Comparison of ENCODE assay signal across 2 cellular contexts in genomic region chr1:59914791-59915190, GRCh38. TPM values are rescaled to one million over a fixed set of nuclear protein-coding genes. Genes with fewer than 3 reads are reported as not detected.
"Had no signal": no experiment of that assay in that cellular context is flagged by ENCODE, and none has a peak within 500 bp of the region (broad histone marks: within the 10 kb centered on the region; RNA-seq: fewer than 3 reads in every experiment).

No MANE protein-coding gene starts in this region.

RNA-seq across cellular contexts. Expression of gene CYP2J2, which starts 11.8 kb away (rescaled TPM):
- total RNA-seq: K562, SJSA1 had no signal
- polyA plus RNA-seq: K562 had no signal
